Comparison of ENCODE assay signal across 1 cellular context in the genomic region with DNA sequence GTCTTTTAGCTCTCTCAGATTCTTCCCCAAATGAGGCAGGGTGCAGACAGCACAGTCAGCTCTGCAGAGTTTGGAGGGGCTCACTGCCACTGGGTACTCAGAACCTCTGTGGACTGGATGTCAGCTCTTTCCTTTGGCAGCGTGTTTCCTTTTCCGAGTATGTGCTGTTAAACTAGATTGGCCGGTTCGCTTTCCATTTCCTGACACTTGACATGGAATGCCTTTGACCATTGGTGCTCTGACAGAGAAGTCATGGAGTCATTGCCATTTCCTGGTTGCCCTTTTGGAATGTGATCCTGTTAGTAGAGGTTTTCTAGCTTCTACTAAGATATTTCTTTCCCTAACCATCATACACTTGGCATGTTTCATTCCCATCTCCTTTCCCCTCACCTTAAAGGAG.
TF ChIP-seq lines count a peak whose summit lies in the region.

No MANE protein-coding gene starts in this region.

TF ChIP-seq in K562, 482 proteins besides CTCF, POLR2A, EP300 and RAD21:
- TF ChIP-seq PCBP1 (IDR thresholded peaks at IDR 0.05; ENCODE audit: low read depth, low read length, poor library complexity, severe bottlenecking) (no peak), ZC3H4 (CRISPR knock-in tag; IDR thresholded peaks at IDR 0.05; ENCODE audit: borderline replicate concordance) (no peak), SRSF3 (IDR thresholded peaks at IDR 0.05; ENCODE audit: insufficient read depth, low read length) (no peak), HES1 (IDR thresholded peaks at IDR 0.05; ENCODE audit: low read depth) (no peak), NFATC3 (IDR thresholded peaks at IDR 0.05) (no peak)
